ENCODE assay signal across 29 cellular contexts in the genomic region with DNA sequence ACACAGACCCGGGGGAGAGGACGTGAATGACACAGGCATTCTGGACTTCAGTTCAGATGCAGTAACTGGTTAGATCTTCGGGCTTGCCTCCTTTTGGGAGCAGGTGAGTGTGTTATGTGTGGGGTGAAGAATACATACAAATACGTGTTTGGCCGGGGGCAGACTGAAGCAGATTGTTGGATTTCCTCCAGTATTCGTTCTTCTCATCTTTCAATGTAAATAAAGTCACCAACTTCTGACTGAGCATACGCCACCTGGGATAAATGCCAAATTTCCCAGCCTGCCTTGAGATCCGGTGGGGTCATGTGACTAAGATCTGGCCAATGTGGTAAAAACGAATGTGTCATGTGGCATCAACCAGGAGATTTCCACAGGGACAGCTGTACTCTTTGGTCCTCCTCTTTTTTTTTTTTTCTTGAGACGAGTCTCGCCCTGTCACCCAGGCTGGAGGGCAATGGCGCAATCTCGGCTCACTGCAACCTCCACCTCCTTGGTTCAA.
DNase-seq lines count a peak whose midpoint lies in the region; ATAC-seq, FAIRE-seq and TF ChIP-seq lines count a peak whose summit lies in the region.
"Had no signal": no experiment of that assay in that cellular context is flagged by ENCODE, and none has a peak within 500 bp of the region (broad histone marks: within the 10 kb centered on the region; RNA-seq: fewer than 3 reads in every experiment).

No MANE protein-coding gene starts in this region.

- H3K9me3 ChIP-seq in A549 = no peaks in the 10 kb centered on the region
- H3K9me3 ChIP-seq: gastroesophageal sphincter, tibial nerve had no signal

- no peak for TF ChIP-seq CTCF in A549 (IDR thresholded peaks at IDR 0.05)

- no peak overlapping the region for H3K27ac ChIP-seq in A549
- H3K27ac ChIP-seq: C4-2B, gastroesophageal sphincter, left ventricle myocardium inferior, skin epidermis, tibial nerve had no signal

- no peak for FAIRE-seq in A549 (lab: Jason Lieb, UNC)
- FAIRE-seq: astrocyte, D721Med, G401.6, islet of Langerhans had no signal

- H3K4me2 ChIP-seq in A549 = no peak overlapping the region
- H3K4me2 ChIP-seq: GM23338 had no signal

- TF ChIP-seq RAD21 in A549 (conservative IDR thresholded peaks at IDR 0.05 in 1 of 2, IDR thresholded peaks at IDR 0.05 in 1 of 2) = no peak

- TF ChIP-seq POLR2A in A549 (IDR thresholded peaks at IDR 0.05; ENCODE audit: low read length) = no peak

- peak in 1 of 2 experiments; percentile 6 for DNase-seq in A549 (ENCODE audit: low read depth in 1 of 2, low spot score in 1 of 2)
- DNase-seq in DMS153 treated with DMSO at 0.1 percent for 48 hours (lab: John Stamatoyannopoulos, UW; ENCODE audit: unreplicated experiment) = peak; percentile 35
- peak; percentile 82 for DNase-seq in NCI-H2029 (lab: John Stamatoyannopoulos, UW)
- peak; percentile 78 for DNase-seq in NCI-H69 (lab: John Stamatoyannopoulos, UW)
- no peak for DNase-seq in NCI-H1417 (lab: John Stamatoyannopoulos, UW)
- DNase-seq: activated CD4-positive, alpha-beta memory T cell treated with anti-CD3 and anti-CD28 coated beads for 36 hours; activated effector memory CD4-positive, alpha-beta T cell treated with Interleukin-2 at 50 U/mL for 16 hours; activated naive CD8-positive, alpha-beta T cell treated with anti-CD3 and anti-CD28 coated beads, Interleukin-2, amount 10 ng/mL, durations not matched to agents 7 days and 5 days; activated T-cell treated with anti-CD3 and anti-CD28 coated beads for 4 hours; caudate nucleus; hypothalamus; left ventricle myocardium inferior; naive B cell; NCI-H1048; NCI-H526 treated with DMSO at 0.1 percent for 48 hours; T-helper 9 cell had no signal

- WGBS in A549 (ENCODE audit: missing lambda C conversion rate) = 38% methylated on average over 13 of the region's 13 CpGs

- H3K4me3 ChIP-seq in A549 = no peak overlapping the region
- H3K4me3 ChIP-seq: gastroesophageal sphincter, GM23338, left ventricle myocardium inferior, skin epidermis, tibial nerve had no signal

- POLR2A ChIA-PET in A549 (lab: Yijun Ruan, JAX) = no interaction called here

- no peak for TF ChIP-seq EP300 in A549 (IDR thresholded peaks at IDR 0.05)

- CTCF ChIA-PET in A549 (lab: Yijun Ruan, JAX) = no interaction called here

- ATAC-seq in A549 = no peak
- no peak for ATAC-seq in HG03469 (IDR thresholded peaks at IDR 0.05; ENCODE audit: unreplicated experiment)
- no peak for ATAC-seq in HG03175 (IDR thresholded peaks at IDR 0.05; ENCODE audit: unreplicated experiment)
- no peak for ATAC-seq in GM18861 (IDR thresholded peaks at IDR 0.05; ENCODE audit: unreplicated experiment)
- ATAC-seq: activated CD4-positive, CD25-positive, alpha-beta regulatory T cell treated with anti-CD3 and anti-CD28 coated beads, Interleukin-2, amount 50 U/mL, for 24 hours; gastroesophageal sphincter; GM23338 had no signal

- no peaks in the 10 kb centered on the region for H3K4me1 ChIP-seq in A549
- H3K4me1 ChIP-seq: gastroesophageal sphincter, left ventricle myocardium inferior had no signal

TF ChIP-seq in A549, 52 proteins besides CTCF, POLR2A, EP300 and RAD21:
- no peak for TF ChIP-seq RFX5 (IDR thresholded peaks at IDR 0.05)
- TF ChIP-seq, protein P1, sequence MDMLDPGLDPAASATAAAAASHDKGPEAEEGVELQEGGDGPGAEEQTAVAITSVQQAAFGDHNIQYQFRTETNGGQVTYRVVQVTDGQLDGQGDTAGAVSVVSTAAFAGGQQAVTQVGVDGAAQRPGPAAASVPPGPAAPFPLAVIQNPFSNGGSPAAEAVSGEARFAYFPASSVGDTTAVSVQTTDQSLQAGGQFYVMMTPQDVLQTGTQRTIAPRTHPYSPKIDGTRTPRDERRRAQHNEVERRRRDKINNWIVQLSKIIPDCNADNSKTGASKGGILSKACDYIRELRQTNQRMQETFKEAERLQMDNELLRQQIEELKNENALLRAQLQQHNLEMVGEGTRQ (IDR thresholded peaks at IDR 0.05) = peak; percentile 66

Comparison
In these comparisons a context has a peak if more than half of its experiments do, and no peak if none do; other contexts are left out.
1. DNase-seq: peak in DMS153 treated with DMSO at 0.1 percent for 48 hours (single experiment), NCI-H2029 (single experiment) and NCI-H69 (single experiment); none in NCI-H1417 (0 of 3).